Comparison of ENCODE assay signal across 16 cellular contexts in genomic region chr20:44552039-44552438, GRCh38. TPM values are rescaled to one million over a fixed set of nuclear protein-coding genes. Genes with fewer than 3 reads are reported as not detected.
A peak's percentile ranks its signal among the peaks of the same experiment; 100 is the strongest.
DNase-seq lines count a peak whose midpoint lies in the region; ATAC-seq, FAIRE-seq and TF ChIP-seq lines count a peak whose summit lies in the region.
"Had no signal": no experiment of that assay in that cellular context is flagged by ENCODE, and none has a peak within 500 bp of the region (broad histone marks: within the 10 kb centered on the region; RNA-seq: fewer than 3 reads in every experiment).

No MANE protein-coding gene starts in this region.

- TF ChIP-seq CTCF in PC-3 (conservative IDR thresholded peaks at IDR 0.05; ENCODE audit: low read depth, low read length) = no peak
- TF ChIP-seq CTCF in esophagus squamous epithelium (IDR thresholded peaks at IDR 0.05) = no peak
- no peak for TF ChIP-seq CTCF in gastrocnemius medialis (IDR thresholded peaks at IDR 0.05 in 4 of 5, conservative IDR thresholded peaks at IDR 0.05 in 1 of 5)

- POLR2A ChIA-PET in PC-3 (lab: Charles Lee; ENCODE audit: unreplicated experiment) = interaction anchor here (0.6 kb wide), 1 partner anchor 15 kb away, joined by 3 read pairs; no protein-coding TSS in a partner anchor

- H4K20me1 ChIP-seq in PC-3 (ENCODE audit: low read length) = 0 out of 2 replicates have a peak, but pooled peaks cover 4% of the 10 kb centered on the region

- CTCF ChIA-PET in PC-3 (lab: Charles Lee) = no interaction called here

- H2AFZ ChIP-seq in PC-3 (ENCODE audit: low read length) = no peak overlapping the region

- ATAC-seq in PC-3 = no peak
- no peak for ATAC-seq in gastrocnemius medialis
- ATAC-seq in GM21576 (IDR thresholded peaks at IDR 0.05; ENCODE audit: unreplicated experiment) = no peak
- no peak for ATAC-seq in GM21619 (IDR thresholded peaks at IDR 0.05; ENCODE audit: unreplicated experiment)
- ATAC-seq: body of pancreas had no signal

- H3K9me2 ChIP-seq in PC-3 (replicated peaks; ENCODE audit: low read length) = no peaks in the 10 kb centered on the region

- H3K36me3 ChIP-seq in PC-3 (ENCODE audit: low read depth, low read length) (no peaks in the 10 kb centered on the region), esophagus squamous epithelium (no peaks in the 10 kb centered on the region), gastrocnemius medialis (no peaks in the 10 kb centered on the region)
- H3K36me3 ChIP-seq: MG63 had no signal

- H3F3A ChIP-seq in PC-3 (ENCODE audit: low read length, unreplicated experiment) = no peaks in the 10 kb centered on the region

- no TSS peak for BruUV-seq in PC-3 (replicated peaks; lab: Mats Ljungman, UMichigan)

- in situ Hi-C loops in gastrocnemius medialis (cut with MboI; ENCODE audit: low sequenced_read_pairs in 4 of 4) = no loop called here

- H3K4me3 ChIP-seq in PC-3 (ENCODE audit: low read length) (no peak overlapping the region), esophagus squamous epithelium (no peak overlapping the region), gastrocnemius medialis (no peak overlapping the region)
- H3K4me3 ChIP-seq: body of pancreas, MG63 had no signal

- H3K27ac ChIP-seq in PC-3 (ENCODE audit: low read length) (no peak overlapping the region), esophagus squamous epithelium (peak overlapping the region in 3 of 4 donors; percentile 22 to 84 (median 73)), gastrocnemius medialis (peak overlapping the region; percentile 76 to 92 (median 82))
- H3K27ac ChIP-seq: body of pancreas had no signal

- 85 to 90% methylated on average over 4 of the region's 4 CpGs for WGBS in esophagus squamous epithelium, 2 donors

- H3K4me1 ChIP-seq in PC-3 (ENCODE audit: insufficient read depth, low read length) (peaks cover 33% of the 10 kb centered on the region), esophagus squamous epithelium (peaks cover 0 to 47% (median 21%) of the 10 kb centered on the region in 3 donors), gastrocnemius medialis (peaks cover 34 to 39% of the 10 kb centered on the region in 2 donors)

- peak overlapping the region; percentile 76; the same call in 1 of the 2 replicates for H3K4me2 ChIP-seq in PC-3 (ENCODE audit: low read length)

- DNase-seq in HTR-8/SVneo (ENCODE audit: insufficient read length, low spot score) (no peak), PC-3 (no peak), esophagus squamous epithelium (lab: John Stamatoyannopoulos, UW) (no peak), gastrocnemius medialis (no peak), HuH-7 (ENCODE audit: low spot score) (no peak), HPDE6-E6E7 (ENCODE audit: extremely low spot score) (no peak)
- DNase-seq: activated gamma-delta T cell treated with Interleukin-2 at 50 U/mL for 16 hours, body of pancreas, C1 segment of cervical spinal cord, DND-41, GOT3, kidney glomerular epithelial cell, NCI-H187 had no signal

- 0 out of 2 replicates have a peak, but pooled peaks cover 6% of the 10 kb centered on the region for H3K79me2 ChIP-seq in PC-3 (ENCODE audit: low read length)

- intact Hi-C loops in PC-3 (cut with micrococcal nuclease) (no loop called here), esophagus squamous epithelium (cut with DNase I) (no loop called here), gastrocnemius medialis (cut with DNase I; ENCODE audit: low total_unique reads) (no loop called here)

- H3K9ac ChIP-seq in PC-3 (ENCODE audit: low read length) = no peak overlapping the region

- peak; percentile 97 for FAIRE-seq in HTR-8/SVneo (lab: Jason Lieb, UNC)

- no peaks in the 10 kb centered on the region for H3K9me3 ChIP-seq in PC-3 (ENCODE audit: low read length)
- no peaks in the 10 kb centered on the region for H3K9me3 ChIP-seq in esophagus squamous epithelium
- no peaks in the 10 kb centered on the region for H3K9me3 ChIP-seq in gastrocnemius medialis
- H3K9me3 ChIP-seq: body of pancreas, MG63 had no signal

- TF ChIP-seq POLR2A in esophagus squamous epithelium (IDR thresholded peaks at IDR 0.05) (no peak), gastrocnemius medialis (IDR thresholded peaks at IDR 0.05) (no peak)

- H3K27me3 ChIP-seq in PC-3 (ENCODE audit: low read length) = no peaks in the 10 kb centered on the region
- no peaks in the 10 kb centered on the region for H3K27me3 ChIP-seq in esophagus squamous epithelium
- no peaks in the 10 kb centered on the region for H3K27me3 ChIP-seq in gastrocnemius medialis
- H3K27me3 ChIP-seq: body of pancreas, MG63 had no signal

RNA-seq across cellular contexts. Expression of gene SERINC3, which starts 30.2 kb away (rescaled TPM):
- total RNA-seq in PC-3 (2014; rRNA removed) = 75.4 and 92.6 TPM in 2 replicates
- total RNA-seq in esophagus squamous epithelium = 10 to 100 TPM; 41.7 to 83.9 (median 59.4) TPM
- 100 to 1,000 TPM in 3 of 4 donors, 10 to 100 TPM in 1; 93.3 to 174 (median 139) TPM for total RNA-seq in gastrocnemius medialis

RNA-seq across cellular contexts. Expression of gene PKIG, which starts 30.3 kb away (rescaled TPM):
- total RNA-seq in PC-3 (2014; rRNA removed) (47.5 and 49.2 TPM in 2 replicates), esophagus squamous epithelium (10 to 100 TPM; 11.0 to 80.1 (median 19.4) TPM), gastrocnemius medialis (100 to 1,000 TPM in 2 of 4 donors, 10 to 100 TPM in 2; 72.9 to 153 (median 100) TPM)
